In the genomic region with DNA sequence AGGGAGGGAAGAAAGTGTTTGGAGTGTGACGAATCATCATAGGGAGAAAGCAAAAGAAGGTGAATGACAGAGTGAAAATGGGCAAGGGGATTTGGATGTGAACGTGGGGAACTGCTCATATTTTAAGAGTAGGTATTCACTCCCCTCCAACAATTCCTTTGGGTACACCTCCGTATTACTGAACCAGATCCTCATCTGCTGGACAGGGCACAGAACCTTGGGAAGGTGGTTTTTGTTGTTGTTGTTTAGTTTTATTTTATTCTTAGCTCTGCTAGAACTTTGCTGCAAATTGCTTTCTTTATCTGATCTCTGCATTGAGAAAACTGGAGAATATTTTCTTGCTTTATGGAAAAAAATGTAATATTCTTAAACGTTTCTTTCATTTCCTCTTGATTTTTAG, we compare ENCODE assay signal across 1 cellular context.
TF ChIP-seq lines count a peak whose summit lies in the region.

No MANE protein-coding gene starts in this region.

TF ChIP-seq in SK-N-SH, 30 proteins besides CTCF, POLR2A, EP300 and RAD21 (continued from another document):
- TF ChIP-seq, protein P1, sequence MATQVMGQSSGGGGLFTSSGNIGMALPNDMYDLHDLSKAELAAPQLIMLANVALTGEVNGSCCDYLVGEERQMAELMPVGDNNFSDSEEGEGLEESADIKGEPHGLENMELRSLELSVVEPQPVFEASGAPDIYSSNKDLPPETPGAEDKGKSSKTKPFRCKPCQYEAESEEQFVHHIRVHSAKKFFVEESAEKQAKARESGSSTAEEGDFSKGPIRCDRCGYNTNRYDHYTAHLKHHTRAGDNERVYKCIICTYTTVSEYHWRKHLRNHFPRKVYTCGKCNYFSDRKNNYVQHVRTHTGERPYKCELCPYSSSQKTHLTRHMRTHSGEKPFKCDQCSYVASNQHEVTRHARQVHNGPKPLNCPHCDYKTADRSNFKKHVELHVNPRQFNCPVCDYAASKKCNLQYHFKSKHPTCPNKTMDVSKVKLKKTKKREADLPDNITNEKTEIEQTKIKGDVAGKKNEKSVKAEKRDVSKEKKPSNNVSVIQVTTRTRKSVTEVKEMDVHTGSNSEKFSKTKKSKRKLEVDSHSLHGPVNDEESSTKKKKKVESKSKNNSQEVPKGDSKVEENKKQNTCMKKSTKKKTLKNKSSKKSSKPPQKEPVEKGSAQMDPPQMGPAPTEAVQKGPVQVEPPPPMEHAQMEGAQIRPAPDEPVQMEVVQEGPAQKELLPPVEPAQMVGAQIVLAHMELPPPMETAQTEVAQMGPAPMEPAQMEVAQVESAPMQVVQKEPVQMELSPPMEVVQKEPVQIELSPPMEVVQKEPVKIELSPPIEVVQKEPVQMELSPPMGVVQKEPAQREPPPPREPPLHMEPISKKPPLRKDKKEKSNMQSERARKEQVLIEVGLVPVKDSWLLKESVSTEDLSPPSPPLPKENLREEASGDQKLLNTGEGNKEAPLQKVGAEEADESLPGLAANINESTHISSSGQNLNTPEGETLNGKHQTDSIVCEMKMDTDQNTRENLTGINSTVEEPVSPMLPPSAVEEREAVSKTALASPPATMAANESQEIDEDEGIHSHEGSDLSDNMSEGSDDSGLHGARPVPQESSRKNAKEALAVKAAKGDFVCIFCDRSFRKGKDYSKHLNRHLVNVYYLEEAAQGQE (IDR thresholded peaks at IDR 0.05; ENCODE audit: low read depth, low read length): peak; percentile 57; the same call in 1 of the 2 replicates
